In the genomic region with DNA sequence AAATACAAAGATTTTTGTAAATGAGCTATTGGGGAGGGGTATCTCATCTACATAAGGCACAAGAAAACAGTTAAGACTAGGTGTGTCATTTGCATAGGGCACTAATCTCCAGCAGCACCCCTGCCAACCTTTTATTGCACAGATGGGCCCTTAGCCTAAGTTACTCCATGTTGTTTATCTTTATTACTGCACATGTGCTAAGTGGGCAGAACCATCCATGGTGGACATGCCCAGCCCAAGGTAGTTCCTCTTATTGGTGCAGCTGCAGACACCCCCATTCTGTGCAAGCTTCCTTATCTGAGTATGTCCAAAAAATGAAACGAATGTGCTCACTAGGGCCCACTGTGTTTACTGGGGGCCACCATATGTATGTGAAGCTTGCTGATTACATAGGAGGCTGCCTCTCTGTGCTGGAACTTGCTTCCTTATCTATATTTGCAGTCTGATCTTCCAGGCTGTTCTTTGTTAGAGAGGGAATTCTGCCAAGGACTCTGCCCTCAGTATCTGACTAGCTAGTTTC, we compare ENCODE assay signal across 1 cellular context.
TF ChIP-seq lines count a peak whose summit lies in the region.

No MANE protein-coding gene starts in this region.

TF ChIP-seq in K562, 482 proteins besides CTCF, POLR2A, EP300 and RAD21 (continued from another document and continues in another):
- TF ChIP-seq, protein P1, sequence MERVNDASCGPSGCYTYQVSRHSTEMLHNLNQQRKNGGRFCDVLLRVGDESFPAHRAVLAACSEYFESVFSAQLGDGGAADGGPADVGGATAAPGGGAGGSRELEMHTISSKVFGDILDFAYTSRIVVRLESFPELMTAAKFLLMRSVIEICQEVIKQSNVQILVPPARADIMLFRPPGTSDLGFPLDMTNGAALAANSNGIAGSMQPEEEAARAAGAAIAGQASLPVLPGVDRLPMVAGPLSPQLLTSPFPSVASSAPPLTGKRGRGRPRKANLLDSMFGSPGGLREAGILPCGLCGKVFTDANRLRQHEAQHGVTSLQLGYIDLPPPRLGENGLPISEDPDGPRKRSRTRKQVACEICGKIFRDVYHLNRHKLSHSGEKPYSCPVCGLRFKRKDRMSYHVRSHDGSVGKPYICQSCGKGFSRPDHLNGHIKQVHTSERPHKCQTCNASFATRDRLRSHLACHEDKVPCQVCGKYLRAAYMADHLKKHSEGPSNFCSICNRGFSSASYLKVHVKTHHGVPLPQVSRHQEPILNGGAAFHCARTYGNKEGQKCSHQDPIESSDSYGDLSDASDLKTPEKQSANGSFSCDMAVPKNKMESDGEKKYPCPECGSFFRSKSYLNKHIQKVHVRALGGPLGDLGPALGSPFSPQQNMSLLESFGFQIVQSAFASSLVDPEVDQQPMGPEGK (CRISPR knock-in tag; IDR thresholded peaks at IDR 0.05; ENCODE audit: borderline replicate concordance): peak; percentile 88; the same call in 1 of the 2 replicates
- peak; percentile 76; the same call in 1 of the 2 replicates for TF ChIP-seq ZNF707 (CRISPR knock-in tag; conservative IDR thresholded peaks at IDR 0.05)
- TF ChIP-seq DPF2 (IDR thresholded peaks at IDR 0.05): peak; percentile 58
- TF ChIP-seq MBD2 (IDR thresholded peaks at IDR 0.05; ENCODE audit: borderline replicate concordance, low read depth): no peak
- TF ChIP-seq RBM34 (IDR thresholded peaks at IDR 0.05; ENCODE audit: borderline replicate concordance, insufficient read depth, low read length): no peak
- TF ChIP-seq, protein P2, sequence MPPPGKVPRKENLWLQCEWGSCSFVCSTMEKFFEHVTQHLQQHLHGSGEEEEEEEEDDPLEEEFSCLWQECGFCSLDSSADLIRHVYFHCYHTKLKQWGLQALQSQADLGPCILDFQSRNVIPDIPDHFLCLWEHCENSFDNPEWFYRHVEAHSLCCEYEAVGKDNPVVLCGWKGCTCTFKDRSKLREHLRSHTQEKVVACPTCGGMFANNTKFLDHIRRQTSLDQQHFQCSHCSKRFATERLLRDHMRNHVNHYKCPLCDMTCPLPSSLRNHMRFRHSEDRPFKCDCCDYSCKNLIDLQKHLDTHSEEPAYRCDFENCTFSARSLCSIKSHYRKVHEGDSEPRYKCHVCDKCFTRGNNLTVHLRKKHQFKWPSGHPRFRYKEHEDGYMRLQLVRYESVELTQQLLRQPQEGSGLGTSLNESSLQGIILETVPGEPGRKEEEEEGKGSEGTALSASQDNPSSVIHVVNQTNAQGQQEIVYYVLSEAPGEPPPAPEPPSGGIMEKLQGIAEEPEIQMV (tag; conservative IDR thresholded peaks at IDR 0.05; ENCODE audit: low read depth): peak; percentile 80
- TF ChIP-seq ZNF583 (CRISPR knock-in tag; IDR thresholded peaks at IDR 0.05): peak; percentile 98
- TF ChIP-seq, protein P3, sequence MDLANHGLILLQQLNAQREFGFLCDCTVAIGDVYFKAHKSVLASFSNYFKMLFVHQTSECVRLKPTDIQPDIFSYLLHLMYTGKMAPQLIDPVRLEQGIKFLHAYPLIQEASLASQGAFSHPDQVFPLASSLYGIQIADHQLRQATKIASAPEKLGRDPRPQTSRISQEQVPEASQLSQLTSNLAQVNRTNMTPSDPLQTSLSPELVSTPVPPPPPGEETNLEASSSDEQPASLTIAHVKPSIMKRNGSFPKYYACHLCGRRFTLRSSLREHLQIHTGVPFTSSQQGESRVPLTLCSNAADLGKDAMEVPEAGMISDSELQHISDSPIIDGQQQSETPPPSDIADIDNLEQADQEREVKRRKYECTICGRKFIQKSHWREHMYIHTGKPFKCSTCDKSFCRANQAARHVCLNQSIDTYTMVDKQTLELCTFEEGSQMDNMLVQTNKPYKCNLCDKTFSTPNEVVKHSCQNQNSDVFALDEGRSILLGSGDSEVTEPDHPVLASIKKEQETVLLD (IDR thresholded peaks at IDR 0.05): no peak
- TF ChIP-seq GTF2A2 (tag; IDR thresholded peaks at IDR 0.05): peak; percentile 90
- TF ChIP-seq MED1 (CRISPR knock-in tag; IDR thresholded peaks at IDR 0.05; ENCODE audit: borderline replicate concordance): no peak
- TF ChIP-seq ZNF324 (CRISPR knock-in tag; IDR thresholded peaks at IDR 0.05): peak; percentile 83
- TF ChIP-seq, protein P4, sequence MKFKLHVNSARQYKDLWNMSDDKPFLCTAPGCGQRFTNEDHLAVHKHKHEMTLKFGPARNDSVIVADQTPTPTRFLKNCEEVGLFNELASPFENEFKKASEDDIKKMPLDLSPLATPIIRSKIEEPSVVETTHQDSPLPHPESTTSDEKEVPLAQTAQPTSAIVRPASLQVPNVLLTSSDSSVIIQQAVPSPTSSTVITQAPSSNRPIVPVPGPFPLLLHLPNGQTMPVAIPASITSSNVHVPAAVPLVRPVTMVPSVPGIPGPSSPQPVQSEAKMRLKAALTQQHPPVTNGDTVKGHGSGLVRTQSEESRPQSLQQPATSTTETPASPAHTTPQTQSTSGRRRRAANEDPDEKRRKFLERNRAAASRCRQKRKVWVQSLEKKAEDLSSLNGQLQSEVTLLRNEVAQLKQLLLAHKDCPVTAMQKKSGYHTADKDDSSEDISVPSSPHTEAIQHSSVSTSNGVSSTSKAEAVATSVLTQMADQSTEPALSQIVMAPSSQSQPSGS (CRISPR knock-in tag; IDR thresholded peaks at IDR 0.05): no peak
- TF ChIP-seq ZNF274 (IDR thresholded peaks at IDR 0.05; ENCODE audit: borderline replicate concordance, low read depth, low read length): peak; percentile 66; the same call in 1 of the 2 replicates
- TF ChIP-seq, protein P5, sequence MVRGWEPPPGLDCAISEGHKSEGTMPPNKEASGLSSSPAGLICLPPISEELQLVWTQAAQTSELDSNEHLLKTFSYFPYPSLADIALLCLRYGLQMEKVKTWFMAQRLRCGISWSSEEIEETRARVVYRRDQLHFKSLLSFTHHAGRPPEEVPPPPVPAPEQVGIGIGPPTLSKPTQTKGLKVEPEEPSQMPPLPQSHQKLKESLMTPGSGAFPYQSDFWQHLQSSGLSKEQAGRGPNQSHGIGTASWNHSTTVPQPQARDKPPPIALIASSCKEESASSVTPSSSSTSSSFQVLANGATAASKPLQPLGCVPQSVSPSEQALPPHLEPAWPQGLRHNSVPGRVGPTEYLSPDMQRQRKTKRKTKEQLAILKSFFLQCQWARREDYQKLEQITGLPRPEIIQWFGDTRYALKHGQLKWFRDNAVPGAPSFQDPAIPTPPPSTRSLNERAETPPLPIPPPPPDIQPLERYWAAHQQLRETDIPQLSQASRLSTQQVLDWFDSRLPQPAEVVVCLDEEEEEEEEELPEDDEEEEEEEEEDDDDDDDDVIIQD (CRISPR knock-in tag; IDR thresholded peaks at IDR 0.05): peak; percentile 88; the same call in 1 of the 2 replicates
- peak; percentile 89 for TF ChIP-seq KLF13 (tag; IDR thresholded peaks at IDR 0.05; ENCODE audit: borderline replicate concordance, low read depth)
- peak; percentile 99 for TF ChIP-seq SMAD3 (CRISPR knock-in tag; conservative IDR thresholded peaks at IDR 0.05)
- TF ChIP-seq, protein P6, sequence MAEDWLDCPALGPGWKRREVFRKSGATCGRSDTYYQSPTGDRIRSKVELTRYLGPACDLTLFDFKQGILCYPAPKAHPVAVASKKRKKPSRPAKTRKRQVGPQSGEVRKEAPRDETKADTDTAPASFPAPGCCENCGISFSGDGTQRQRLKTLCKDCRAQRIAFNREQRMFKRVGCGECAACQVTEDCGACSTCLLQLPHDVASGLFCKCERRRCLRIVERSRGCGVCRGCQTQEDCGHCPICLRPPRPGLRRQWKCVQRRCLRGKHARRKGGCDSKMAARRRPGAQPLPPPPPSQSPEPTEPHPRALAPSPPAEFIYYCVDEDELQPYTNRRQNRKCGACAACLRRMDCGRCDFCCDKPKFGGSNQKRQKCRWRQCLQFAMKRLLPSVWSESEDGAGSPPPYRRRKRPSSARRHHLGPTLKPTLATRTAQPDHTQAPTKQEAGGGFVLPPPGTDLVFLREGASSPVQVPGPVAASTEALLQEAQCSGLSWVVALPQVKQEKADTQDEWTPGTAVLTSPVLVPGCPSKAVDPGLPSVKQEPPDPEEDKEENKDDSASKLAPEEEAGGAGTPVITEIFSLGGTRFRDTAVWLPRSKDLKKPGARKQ (CRISPR knock-in tag; IDR thresholded peaks at IDR 0.05): 0 out of 2 replicates have a peak, but pooled peaks have one; percentile 40
- TF ChIP-seq CC2D1A (IDR thresholded peaks at IDR 0.05): peak; percentile 15; the same call in 1 of the 2 replicates
- TF ChIP-seq NR4A1 (CRISPR knock-in tag; IDR thresholded peaks at IDR 0.05): peak; percentile 98
- TF ChIP-seq NR4A1 (tag; IDR thresholded peaks at IDR 0.05): peak; percentile 87
- TF ChIP-seq HDAC1 (IDR thresholded peaks at IDR 0.05): 0 out of 4 replicates have a peak, but pooled peaks of 1 of the 2 experiments have one; percentile 11
- peak; percentile 99 for TF ChIP-seq MECOM (CRISPR knock-in tag; IDR thresholded peaks at IDR 0.05)
- TF ChIP-seq ZFP36 (IDR thresholded peaks at IDR 0.05; ENCODE audit: low read depth, low read length, partially characterized antibody): peak; percentile 15
- TF ChIP-seq, protein P7, sequence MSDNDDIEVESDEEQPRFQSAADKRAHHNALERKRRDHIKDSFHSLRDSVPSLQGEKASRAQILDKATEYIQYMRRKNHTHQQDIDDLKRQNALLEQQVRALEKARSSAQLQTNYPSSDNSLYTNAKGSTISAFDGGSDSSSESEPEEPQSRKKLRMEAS (CRISPR knock-in tag; IDR thresholded peaks at IDR 0.05): peak; percentile 64
- TF ChIP-seq ZNF584 (CRISPR knock-in tag; IDR thresholded peaks at IDR 0.05; ENCODE audit: low read depth): peak; percentile 97
- no peak for TF ChIP-seq CSDE1 (IDR thresholded peaks at IDR 0.05)
- peak; percentile 92 for TF ChIP-seq ZNF354B (CRISPR knock-in tag; IDR thresholded peaks at IDR 0.05)
- TF ChIP-seq PTTG1 (tag; IDR thresholded peaks at IDR 0.05; ENCODE audit: low read depth): peak; percentile 87
- TF ChIP-seq ZKSCAN3 (CRISPR knock-in tag; IDR thresholded peaks at IDR 0.05): peak; percentile 60; the same call in 1 of the 2 replicates
- TF ChIP-seq CBX2 (IDR thresholded peaks at IDR 0.05; ENCODE audit: insufficient read depth, low read length, poor library complexity, severe bottlenecking): no peak
- TF ChIP-seq, protein P8, sequence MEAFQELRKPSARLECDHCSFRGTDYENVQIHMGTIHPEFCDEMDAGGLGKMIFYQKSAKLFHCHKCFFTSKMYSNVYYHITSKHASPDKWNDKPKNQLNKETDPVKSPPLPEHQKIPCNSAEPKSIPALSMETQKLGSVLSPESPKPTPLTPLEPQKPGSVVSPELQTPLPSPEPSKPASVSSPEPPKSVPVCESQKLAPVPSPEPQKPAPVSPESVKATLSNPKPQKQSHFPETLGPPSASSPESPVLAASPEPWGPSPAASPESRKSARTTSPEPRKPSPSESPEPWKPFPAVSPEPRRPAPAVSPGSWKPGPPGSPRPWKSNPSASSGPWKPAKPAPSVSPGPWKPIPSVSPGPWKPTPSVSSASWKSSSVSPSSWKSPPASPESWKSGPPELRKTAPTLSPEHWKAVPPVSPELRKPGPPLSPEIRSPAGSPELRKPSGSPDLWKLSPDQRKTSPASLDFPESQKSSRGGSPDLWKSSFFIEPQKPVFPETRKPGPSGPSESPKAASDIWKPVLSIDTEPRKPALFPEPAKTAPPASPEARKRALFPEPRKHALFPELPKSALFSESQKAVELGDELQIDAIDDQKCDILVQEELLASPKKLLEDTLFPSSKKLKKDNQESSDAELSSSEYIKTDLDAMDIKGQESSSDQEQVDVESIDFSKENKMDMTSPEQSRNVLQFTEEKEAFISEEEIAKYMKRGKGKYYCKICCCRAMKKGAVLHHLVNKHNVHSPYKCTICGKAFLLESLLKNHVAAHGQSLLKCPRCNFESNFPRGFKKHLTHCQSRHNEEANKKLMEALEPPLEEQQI (IDR thresholded peaks at IDR 0.05): peak; percentile 74; the same call in 1 of the 2 replicates
- TF ChIP-seq KDM2B (CRISPR knock-in tag; IDR thresholded peaks at IDR 0.05): 0 out of 2 replicates have a peak, but pooled peaks have one; percentile 85
- TF ChIP-seq NFE2L1 (tag; IDR thresholded peaks at IDR 0.05; ENCODE audit: borderline replicate concordance, low read depth): peak; percentile 39
- TF ChIP-seq ZKSCAN8 (CRISPR knock-in tag; IDR thresholded peaks at IDR 0.05): peak; percentile 84
- TF ChIP-seq, protein P9, sequence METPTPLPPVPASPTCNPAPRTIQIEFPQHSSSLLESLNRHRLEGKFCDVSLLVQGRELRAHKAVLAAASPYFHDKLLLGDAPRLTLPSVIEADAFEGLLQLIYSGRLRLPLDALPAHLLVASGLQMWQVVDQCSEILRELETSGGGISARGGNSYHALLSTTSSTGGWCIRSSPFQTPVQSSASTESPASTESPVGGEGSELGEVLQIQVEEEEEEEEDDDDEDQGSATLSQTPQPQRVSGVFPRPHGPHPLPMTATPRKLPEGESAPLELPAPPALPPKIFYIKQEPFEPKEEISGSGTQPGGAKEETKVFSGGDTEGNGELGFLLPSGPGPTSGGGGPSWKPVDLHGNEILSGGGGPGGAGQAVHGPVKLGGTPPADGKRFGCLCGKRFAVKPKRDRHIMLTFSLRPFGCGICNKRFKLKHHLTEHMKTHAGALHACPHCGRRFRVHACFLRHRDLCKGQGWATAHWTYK (CRISPR knock-in tag; IDR thresholded peaks at IDR 0.05): peak; percentile 99
- TF ChIP-seq CCNT2 (IDR thresholded peaks at IDR 0.05; ENCODE audit: borderline replicate concordance, extremely low read depth, insufficient read length, low read depth, low read length): peak; percentile 32
- TF ChIP-seq, protein P10, sequence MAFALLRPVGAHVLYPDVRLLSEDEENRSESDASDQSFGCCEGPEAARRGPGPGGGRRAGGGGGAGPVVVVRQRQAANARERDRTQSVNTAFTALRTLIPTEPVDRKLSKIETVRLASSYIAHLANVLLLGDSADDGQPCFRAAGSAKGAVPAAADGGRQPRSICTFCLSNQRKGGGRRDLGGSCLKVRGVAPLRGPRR (CRISPR knock-in tag; IDR thresholded peaks at IDR 0.05): peak; percentile 98
- no peak for TF ChIP-seq ILF3 (IDR thresholded peaks at IDR 0.05; ENCODE audit: borderline replicate concordance)
- TF ChIP-seq, protein P11, sequence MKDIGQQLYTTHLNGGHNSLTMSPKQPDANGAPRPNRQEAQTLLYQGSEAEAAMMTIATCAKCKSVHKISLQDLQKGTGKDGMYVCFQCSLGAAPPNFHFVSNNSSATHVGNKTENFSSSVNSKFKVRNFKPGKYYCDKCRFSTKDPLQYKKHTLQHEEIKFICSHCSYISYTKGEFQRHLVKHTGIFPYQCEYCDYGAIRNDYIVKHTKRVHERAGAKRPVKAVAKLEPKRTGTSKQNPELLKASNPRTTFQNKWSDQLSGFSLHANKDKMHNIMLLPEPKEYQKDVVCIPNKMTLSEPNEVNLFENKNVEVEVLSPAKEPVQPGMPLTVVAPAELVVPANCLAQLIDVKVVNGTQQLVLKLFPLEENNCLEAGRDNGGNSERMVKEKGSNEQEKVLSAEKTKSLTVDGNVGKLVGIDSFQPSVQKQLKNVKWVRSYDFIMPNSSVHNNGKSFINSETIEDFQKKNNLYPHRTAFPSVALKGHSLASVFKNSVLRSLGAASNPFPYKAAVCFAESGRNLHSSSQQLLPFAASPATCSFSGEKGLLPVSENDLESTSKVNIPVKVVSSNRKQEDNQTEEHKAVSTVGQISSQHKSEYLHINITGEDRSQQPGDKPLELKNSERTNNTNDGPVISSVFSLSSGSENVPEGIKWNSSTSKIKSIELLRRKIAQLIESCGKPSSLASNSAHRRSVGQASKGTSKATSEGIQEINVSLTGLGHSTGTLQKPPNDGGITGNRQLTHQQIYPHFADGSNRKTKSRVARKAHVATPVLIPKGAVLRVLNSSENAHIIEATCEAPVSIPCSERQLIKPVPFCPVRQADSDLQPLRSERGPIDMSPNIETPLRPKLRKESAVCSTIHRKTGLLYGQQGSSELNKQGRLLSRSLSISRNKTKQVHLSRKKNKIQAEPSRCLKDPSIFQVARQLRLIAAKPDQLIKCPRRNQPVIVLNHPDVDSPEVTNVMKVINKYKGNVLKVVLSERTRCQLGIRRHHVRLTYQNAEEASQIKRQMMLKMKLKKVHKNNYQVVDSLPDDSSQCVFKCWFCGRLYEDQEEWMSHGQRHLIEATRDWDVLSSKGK (CRISPR knock-in tag; IDR thresholded peaks at IDR 0.05): no peak
